ENCODE assay signal across 16 cellular contexts in the genomic region with DNA sequence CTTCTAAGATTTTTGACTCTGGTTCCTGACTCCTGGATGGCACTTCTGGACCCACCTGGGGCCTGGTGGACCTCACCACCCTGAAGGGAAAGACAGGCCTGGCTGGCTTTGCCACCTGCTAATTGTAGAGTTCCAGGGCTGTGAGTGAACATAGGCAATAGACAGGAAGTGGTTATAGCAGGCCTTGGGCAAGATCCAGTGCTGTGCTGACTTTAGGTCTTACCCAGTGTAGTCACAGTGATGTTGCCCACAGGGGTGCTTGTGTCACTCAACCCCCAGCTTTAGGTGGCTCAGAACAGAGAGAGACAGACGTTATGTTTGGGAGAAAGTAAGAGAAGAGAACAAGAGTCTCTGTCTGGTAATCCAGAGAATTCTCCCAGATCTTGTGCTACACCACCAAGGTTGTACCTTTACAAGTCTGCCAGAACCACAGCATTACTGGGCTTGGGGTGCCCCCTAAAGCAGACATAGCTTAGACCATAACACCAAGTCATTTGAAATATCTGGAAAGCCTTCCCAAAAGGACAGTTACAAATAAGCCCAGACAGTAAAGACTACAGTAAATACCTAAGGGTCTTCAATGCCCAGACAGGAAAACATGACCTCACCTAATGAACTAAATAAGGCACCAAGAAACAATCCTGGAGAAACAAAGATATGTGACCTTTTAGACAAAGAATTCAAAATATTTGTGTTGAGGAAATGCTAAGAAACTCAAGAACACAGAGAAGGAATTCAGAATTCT.
DNase-seq lines count a peak whose midpoint lies in the region; ATAC-seq and TF ChIP-seq lines count a peak whose summit lies in the region.
"Had no signal": no experiment of that assay in that cellular context is flagged by ENCODE, and none has a peak within 500 bp of the region (broad histone marks: within the 10 kb centered on the region; RNA-seq: fewer than 3 reads in every experiment).

No MANE protein-coding gene starts in this region.

- H3K4me1 ChIP-seq in A673 (ENCODE audit: insufficient read depth, low read length, poor library complexity, severe bottlenecking) (no peaks in the 10 kb centered on the region), adipocyte (ENCODE audit: control insufficient read depth, insufficient read depth, low read length) (no peaks in the 10 kb centered on the region)

- no peak overlapping the region for H3K9ac ChIP-seq in adipocyte (ENCODE audit: low read length)

- no peak for TF ChIP-seq CTCF in A673 (conservative IDR thresholded peaks at IDR 0.05; ENCODE audit: low read depth, low read length)

- H3K36me3 ChIP-seq in A673 (ENCODE audit: insufficient read depth, low read length, poor library complexity, severe bottlenecking) (no peaks in the 10 kb centered on the region), adipocyte (ENCODE audit: control insufficient read depth, insufficient read depth, low read length, severe bottlenecking) (no peaks in the 10 kb centered on the region)

- H3K27ac ChIP-seq in A673 (ENCODE audit: low read depth, low read length, poor library complexity, severe bottlenecking): no peak overlapping the region

- no TSS peak for BruUV-seq in A673 (replicated peaks; lab: Mats Ljungman, UMichigan)

- no peak overlapping the region for H3K4me3 ChIP-seq in A673 (ENCODE audit: low read depth, low read length, poor library complexity, severe bottlenecking)
- H3K4me3 ChIP-seq in adipocyte (ENCODE audit: low read length): no peak overlapping the region

- CTCF ChIA-PET in A673 (lab: Charles Lee): no interaction called here

- POLR2A ChIA-PET in A673 (lab: Charles Lee; ENCODE audit: low non-redundant PET): no interaction called here

- H3K27me3 ChIP-seq in A673 (replicated peaks; ENCODE audit: insufficient read depth, low read depth, low read length, poor library complexity) (no peaks in the 10 kb centered on the region), adipocyte (replicated peaks; ENCODE audit: control insufficient read depth, insufficient read depth, low read length) (no peaks in the 10 kb centered on the region)

- ATAC-seq in left cardiac atrium (no peak), HG03457 (IDR thresholded peaks at IDR 0.05; ENCODE audit: unreplicated experiment) (no peak)
- ATAC-seq: Panc1 had no signal

- DNase-seq in A673 (ENCODE audit: low spot score) (peak; percentile 3), HK-2 (ENCODE audit: unreplicated experiment) (peak; percentile 6), adipocyte (ENCODE audit: low read depth) (peak; percentile 15), glomerular endothelial cell (ENCODE audit: extremely low read depth, low read depth, low spot score) (peak; percentile 68), left cardiac atrium (no peak), NCI-H146 (lab: John Stamatoyannopoulos, UW) (no peak), GM19238 (ENCODE audit: insufficient read length, low spot score) (no peak)
- DNase-seq: activated CD4-positive, alpha-beta T cell treated with anti-CD3 and anti-CD28 coated beads for 1 hour; activated naive CD8-positive, alpha-beta T cell treated with anti-CD3 and anti-CD28 coated beads, Interleukin-2, amount 10 ng/mL, durations not matched to agents 7 days and 5 days; activated T-cell treated with anti-CD3 and anti-CD28 coated beads for 4 hours; COR-L47; cortex of kidney; NCI-H524 treated with DMSO at 0.1 percent for 48 hours; nucleus accumbens had no signal

- H3K9me3 ChIP-seq in A673 (ENCODE audit: low read depth, low read length, poor library complexity, severe bottlenecking) (no peaks in the 10 kb centered on the region), adipocyte (ENCODE audit: control insufficient read depth, low read length) (peaks cover 8% of the 10 kb centered on the region)

- intact Hi-C loops in A673 (cut with micrococcal nuclease; ENCODE audit: unreplicated experiment): no loop called here
- intact Hi-C loops in left cardiac atrium (cut with DNase I): no loop called here

Comparison
In these comparisons a context has a peak if more than half of its experiments do, and no peak if none do; other contexts are left out.
1. DNase-seq: peak in A673 (single experiment), HK-2 (single experiment), adipocyte (single experiment) and glomerular endothelial cell (single experiment); none in left cardiac atrium (single experiment), NCI-H146 (single experiment) and GM19238 (single experiment).